In the genomic region with DNA sequence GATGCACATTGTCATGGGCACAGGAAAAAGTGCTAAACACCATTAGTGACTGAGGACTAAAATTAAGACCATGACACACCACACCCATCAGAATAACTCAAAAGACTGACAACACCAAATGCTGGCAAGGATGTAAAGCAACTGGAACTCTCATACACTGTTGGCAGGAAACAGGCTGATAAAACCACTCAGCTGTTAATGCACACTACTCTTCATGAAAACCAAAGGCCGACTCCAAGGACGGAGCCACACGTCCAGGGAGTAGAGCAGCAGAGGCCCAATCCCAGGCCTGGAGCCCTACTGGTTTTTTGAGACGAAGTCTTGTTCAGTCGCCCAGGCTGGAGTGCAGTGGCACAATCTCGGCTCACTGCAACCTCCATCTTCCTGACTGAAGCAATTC, we compare ENCODE assay signal across 16 cellular contexts. TPM values are rescaled to one million over a fixed set of nuclear protein-coding genes. Genes with fewer than 3 reads are reported as not detected.
DNase-seq lines count a peak whose midpoint lies in the region; ATAC-seq and TF ChIP-seq lines count a peak whose summit lies in the region.
"Had no signal": no experiment of that assay in that cellular context is flagged by ENCODE, and none has a peak within 500 bp of the region (broad histone marks: within the 10 kb centered on the region; RNA-seq: fewer than 3 reads in every experiment).

No MANE protein-coding gene starts in this region.

- intact Hi-C loops in activated CD8-positive, alpha-beta T cell treated with anti-CD3 and anti-CD28 coated beads for 36 hours (cut with micrococcal nuclease): loop anchor here (10.0 kb wide), 1 partner anchor 378 kb away; no protein-coding TSS in a partner anchor
- intact Hi-C loops in left ventricle myocardium inferior (cut with micrococcal nuclease): no loop called here

- no peaks in the 10 kb centered on the region; the same call in 1 of the 2 replicates for H3K79me2 ChIP-seq in H9 (ENCODE audit: insufficient read depth, low read length)

- POLR2A ChIA-PET in activated CD8-positive, alpha-beta T cell treated with anti-CD3 and anti-CD28 coated beads for 36 hours (lab: Charles Lee): interaction anchor here (0.8 kb wide), 1 partner anchor 25 kb away, joined by 3 read pairs; no protein-coding TSS in a partner anchor

- no peak for ATAC-seq in activated CD8-positive, alpha-beta T cell treated with anti-CD3 and anti-CD28 coated beads for 36 hours
- no peak for ATAC-seq in GM18502 (IDR thresholded peaks at IDR 0.05; ENCODE audit: poor library complexity, unreplicated experiment)
- ATAC-seq: Panc1 had no signal

- no peak overlapping the region for H3K14ac ChIP-seq in H9 (ENCODE audit: insufficient read depth, low read length)

- no peaks in the 10 kb centered on the region for H3K9me3 ChIP-seq in H9 (ENCODE audit: control insufficient read depth, low read depth, low read length)
- no peaks in the 10 kb centered on the region for H3K9me3 ChIP-seq in left ventricle myocardium inferior (replicated peaks)
- H3K9me3 ChIP-seq: BLaER1 had no signal

- no CpG with 5 or more reads among the region's 6 CpGs for WGBS in H9 (ENCODE audit: extremely low coverage, insufficient read length, low lambda C conversion rate)

- H3K27me3 Mint-ChIP-seq in H9 (ENCODE audit: low read depth): no peaks in the 10 kb centered on the region
- no peaks in the 10 kb centered on the region for H3K27me3 Mint-ChIP-seq in activated CD8-positive, alpha-beta T cell treated with anti-CD3 and anti-CD28 coated beads for 36 hours

- H2BK20ac ChIP-seq in H9 (ENCODE audit: low read depth, low read length, poor library complexity, severe bottlenecking): no peak overlapping the region

- no peak overlapping the region for H3K23ac ChIP-seq in H9 (ENCODE audit: insufficient read length, low read depth, low read length)

- peaks cover 3% of the 10 kb centered on the region for H3K79me1 ChIP-seq in H9 (ENCODE audit: insufficient read depth, low read depth, low read length, poor library complexity, severe bottlenecking)

- no peak overlapping the region for H3K4me2 ChIP-seq in H9 (ENCODE audit: insufficient read depth, insufficient read length, low read length)

- no peak overlapping the region for H2AK5ac ChIP-seq in H9 (ENCODE audit: insufficient read length, low read length)

- H4K8ac ChIP-seq in H9 (replicated peaks; ENCODE audit: insufficient read length, low read depth, low read length): no peak overlapping the region

- no peak overlapping the region for H4K91ac ChIP-seq in H9 (ENCODE audit: insufficient read length, low read depth, low read length)

- H3K56ac ChIP-seq in H9 (ENCODE audit: insufficient read length, low read depth, low read length): no peak overlapping the region

- no peak overlapping the region for H3K18ac ChIP-seq in H9 (ENCODE audit: insufficient read length, low read depth, low read length)

- no peak overlapping the region for H3K4ac ChIP-seq in H9 (ENCODE audit: low read depth, low read length)

- no peaks in the 10 kb centered on the region for H3K23me2 ChIP-seq in H9 (ENCODE audit: insufficient read length, low read depth, low read length, poor library complexity, severe bottlenecking)

- TF ChIP-seq CTCF in H9 (conservative IDR thresholded peaks at IDR 0.05) (no peak), left ventricle myocardium inferior (IDR thresholded peaks at IDR 0.05; ENCODE audit: borderline replicate concordance) (no peak)
- TF ChIP-seq CTCF in activated CD8-positive, alpha-beta T cell treated with anti-CD3 and anti-CD28 coated beads for 36 hours (IDR thresholded peaks at IDR 0.05): no peak

- H3T11ph ChIP-seq in H9 (ENCODE audit: low read length): no peak overlapping the region

- no peak overlapping the region for H3K4me3 ChIP-seq in left ventricle myocardium inferior
- no peak overlapping the region for H3K4me3 ChIP-seq in skeletal muscle cell (ENCODE audit: low read depth, low read length)
- H3K4me3 ChIP-seq: BLaER1 had no signal

- H3K27ac ChIP-seq in H9 (ENCODE audit: insufficient read length, low read depth, low read length) (no peak overlapping the region), left ventricle myocardium inferior (replicated peaks) (peak overlapping the region; percentile 76)

- CTCF ChIA-PET in activated CD8-positive, alpha-beta T cell treated with anti-CD3 and anti-CD28 coated beads for 36 hours (lab: Charles Lee): no interaction called here

- H3K36me3 ChIP-seq in left ventricle myocardium inferior: peaks cover 20% of the 10 kb centered on the region

- H2BK15ac ChIP-seq in H9 (ENCODE audit: low read depth, low read length): no peak overlapping the region

- H2BK5ac ChIP-seq in H9 (ENCODE audit: insufficient read length, low read length): no peak overlapping the region

- peaks cover 13 to 53% (median 35%) of the 10 kb centered on the region in 3 experiments; a peak in 6 of 7 replicates for H3K36me3 Mint-ChIP-seq in H9 (ENCODE audit: insufficient read depth in 1 of 3, low read depth in 3 of 3)
- peaks cover 45% of the 10 kb centered on the region for H3K36me3 Mint-ChIP-seq in activated CD8-positive, alpha-beta T cell treated with anti-CD3 and anti-CD28 coated beads for 36 hours (ENCODE audit: low read depth)

- H3K4me1 ChIP-seq in H9 (ENCODE audit: insufficient read depth, low read length) (no peaks in the 10 kb centered on the region), left ventricle myocardium inferior (peaks cover 22% of the 10 kb centered on the region)

- no peak overlapping the region for H4K5ac ChIP-seq in H9 (ENCODE audit: insufficient read length, low read depth, low read length)

- H3K4me3 Mint-ChIP-seq in H9: no peak overlapping the region
- no peak overlapping the region for H3K4me3 Mint-ChIP-seq in activated CD8-positive, alpha-beta T cell treated with anti-CD3 and anti-CD28 coated beads for 36 hours

- no peaks in the 10 kb centered on the region for H4K20me1 ChIP-seq in H9 (ENCODE audit: control insufficient read depth, insufficient read depth, insufficient read length)

- H2AFZ ChIP-seq in H9 (ENCODE audit: low read length): no peak overlapping the region

- peaks cover 1 to 2% of the 10 kb centered on the region in 2 experiments; a peak in 3 of 4 replicates for H3K4me1 Mint-ChIP-seq in H9
- H3K4me1 Mint-ChIP-seq in activated CD8-positive, alpha-beta T cell treated with anti-CD3 and anti-CD28 coated beads for 36 hours (ENCODE audit: low read depth): peaks cover 45% of the 10 kb centered on the region

- no peak overlapping the region for H2BK120ac ChIP-seq in H9 (ENCODE audit: low read depth, low read length, poor library complexity, severe bottlenecking)

- H2BK12ac ChIP-seq in H9 (ENCODE audit: insufficient read length, low read depth, low read length): no peak overlapping the region

- no peak for DNase-seq in H9
- DNase-seq in activated CD8-positive, alpha-beta T cell treated with anti-CD3 and anti-CD28 coated beads for 36 hours: no peak
- DNase-seq in left ventricle myocardium inferior: peak; percentile 30
- DNase-seq in skeletal muscle cell (ENCODE audit: low read depth): peak; percentile 15
- no peak for DNase-seq in H4 (ENCODE audit: low spot score)
- DNase-seq in SKM-1 treated with dmso at 0.1 percent for 144 hours (lab: John Stamatoyannopoulos, UW; ENCODE audit: unreplicated experiment): no peak
- DNase-seq: DMS153, EL, KBM-7, NCI-H1092, NCI-H1694 treated with DMSO at 0.1 percent for 48 hours, NCI-H510A, SHP77 had no signal

- peak overlapping the region in 2 of 3 experiments; percentile 34 to 71; a peak in 3 of 7 replicates for H3K27ac Mint-ChIP-seq in H9
- H3K27ac Mint-ChIP-seq in activated CD8-positive, alpha-beta T cell treated with anti-CD3 and anti-CD28 coated beads for 36 hours: peak overlapping the region; percentile 21

- H3K9me3 Mint-ChIP-seq in H9: no peaks in the 10 kb centered on the region
- peaks cover 1% of the 10 kb centered on the region for H3K9me3 Mint-ChIP-seq in activated CD8-positive, alpha-beta T cell treated with anti-CD3 and anti-CD28 coated beads for 36 hours

- H3K27me3 ChIP-seq in H9 (ENCODE audit: insufficient read depth, low read length) (no peaks in the 10 kb centered on the region), left ventricle myocardium inferior (ENCODE audit: low read depth) (no peaks in the 10 kb centered on the region)
- H3K27me3 ChIP-seq: BLaER1 had no signal

- no peak overlapping the region for H3K9ac ChIP-seq in H9 (ENCODE audit: extremely low read depth, insufficient read length, low read length)
- H3K9ac ChIP-seq: BLaER1 had no signal

RNA-seq across cellular contexts. Expression of a gene that starts 6.4 kb away (rescaled TPM):
- total RNA-seq in H9 (2021) (15.3 and 18.2 TPM in 2 replicates), left ventricle myocardium inferior (9.3 TPM)
- 10 to 100 TPM; 14.9 to 16.3 TPM for total RNA-seq in activated CD8-positive, alpha-beta T cell treated with anti-CD3 and anti-CD28 coated beads for 36 hours
- 5.9 and 11.2 TPM in 2 replicates for total RNA-seq in H4 (2014; rRNA removed; shearing (Covaris generic))

RNA-seq across cellular contexts. Expression of a gene that starts 48.0 kb away (rescaled TPM):
- 48.0 and 51.2 TPM in 2 replicates for total RNA-seq in H9 (2021)
- 10 to 100 TPM; 21.7 to 27.0 TPM for total RNA-seq in activated CD8-positive, alpha-beta T cell treated with anti-CD3 and anti-CD28 coated beads for 36 hours
- total RNA-seq in left ventricle myocardium inferior: 50.8 TPM
- 7.2 and 11.3 TPM in 2 replicates for total RNA-seq in H4 (2014; rRNA removed; shearing (Covaris generic))

Comparison
In these comparisons a context has a peak if more than half of its experiments do, and no peak if none do; other contexts are left out.
1. DNase-seq: peak in left ventricle myocardium inferior (single experiment) and skeletal muscle cell (single experiment); none in H9 (single experiment), activated CD8-positive, alpha-beta T cell treated with anti-CD3 and anti-CD28 coated beads for 36 hours (single experiment), H4 (single experiment) and SKM-1 treated with dmso at 0.1 percent for 144 hours (single experiment).